8 cellular contexts compared by ENCODE assay signal in genomic region chr9:120925535-120926396, GRCh38. TPM values are rescaled to one million over a fixed set of nuclear protein-coding genes. Genes with fewer than 3 reads are reported as not detected.
A peak's percentile ranks its signal among the peaks of the same experiment; 100 is the strongest.
DNase-seq lines count a peak whose midpoint lies in the region; ATAC-seq and TF ChIP-seq lines count a peak whose summit lies in the region.

No MANE protein-coding gene starts in this region.

- peak overlapping the region; percentile 74 for H3K27ac ChIP-seq in osteoblast (ENCODE audit: low read depth, low read length)

- peak overlapping the region; percentile 50 for H3K4me2 ChIP-seq in osteoblast (ENCODE audit: insufficient read depth, low read length)

- H3K4me3 Mint-ChIP-seq in dendritic cell treated with granulocyte-macrophage colony-stimulating factor and Interleukin-4, amounts not matched to agents 40 ng/mL and 50 ng/mL, for 4 days, result peak overlapping the region; percentile 48

- no peaks in the 10 kb centered on the region for H3K79me2 ChIP-seq in osteoblast (ENCODE audit: insufficient read depth, low read length)

- H3K36me3 Mint-ChIP-seq in dendritic cell treated with granulocyte-macrophage colony-stimulating factor and Interleukin-4, amounts not matched to agents 40 ng/mL and 50 ng/mL, for 4 days (ENCODE audit: low read depth), result peaks cover 25% of the 10 kb centered on the region

- no peaks in the 10 kb centered on the region for H3K9me3 ChIP-seq in osteoblast (ENCODE audit: low read depth, low read length)

- peaks cover 19% of the 10 kb centered on the region for H3K4me1 ChIP-seq in osteoblast (ENCODE audit: insufficient read depth, low read length)

- H2AFZ ChIP-seq in osteoblast (ENCODE audit: low read length), result peak overlapping the region; percentile 85

- intact Hi-C loops in dendritic cell treated with granulocyte-macrophage colony-stimulating factor and Interleukin-4, amounts not matched to agents 40 ng/mL and 50 ng/mL, for 4 days (cut with micrococcal nuclease), result no loop called here

- H4K20me1 ChIP-seq in osteoblast (ENCODE audit: insufficient read depth, low read length), result no peaks in the 10 kb centered on the region

- no peaks in the 10 kb centered on the region for H3K27me3 ChIP-seq in osteoblast (ENCODE audit: insufficient read depth, low read length)

- no peaks in the 10 kb centered on the region for H3K27me3 Mint-ChIP-seq in dendritic cell treated with granulocyte-macrophage colony-stimulating factor and Interleukin-4, amounts not matched to agents 40 ng/mL and 50 ng/mL, for 4 days

- no peak for TF ChIP-seq CTCF in osteoblast (IDR thresholded peaks at IDR 0.05; ENCODE audit: extremely low read depth, low read depth, low read length)

- peak overlapping the region; percentile 77 for H3K27ac Mint-ChIP-seq in dendritic cell treated with granulocyte-macrophage colony-stimulating factor and Interleukin-4, amounts not matched to agents 40 ng/mL and 50 ng/mL, for 4 days

- ATAC-seq in GM18873 (IDR thresholded peaks at IDR 0.05; ENCODE audit: low FRiP score, unreplicated experiment) (peak; percentile 46), HG03097 (IDR thresholded peaks at IDR 0.05; ENCODE audit: low FRiP score, unreplicated experiment) (peak; percentile 33), GM21576 (IDR thresholded peaks at IDR 0.05; ENCODE audit: unreplicated experiment) (no peak)

- no peaks in the 10 kb centered on the region for H3K9me3 Mint-ChIP-seq in dendritic cell treated with granulocyte-macrophage colony-stimulating factor and Interleukin-4, amounts not matched to agents 40 ng/mL and 50 ng/mL, for 4 days

- DNase-seq in activated CD4-positive, CD25-positive, alpha-beta regulatory T cell treated with anti-CD3 and anti-CD28 coated beads, Interleukin-2, amount 50 U/mL, for 16 hours (ENCODE audit: low read depth, low spot score), result peak; percentile 61
- peak; percentile 97 for DNase-seq in osteoblast (ENCODE audit: insufficient read length, low spot score, missing footprints)
- no peak for DNase-seq in RPMI8226
- no peak for DNase-seq in NCI-H1930 (lab: John Stamatoyannopoulos, UW)

- H3K4me3 ChIP-seq in osteoblast (ENCODE audit: insufficient read depth, low read length), result peak overlapping the region; percentile 28

- H3K36me3 ChIP-seq in osteoblast (ENCODE audit: insufficient read depth, low read length), result no peaks in the 10 kb centered on the region

- peaks cover 77% of the 10 kb centered on the region for H3K4me1 Mint-ChIP-seq in dendritic cell treated with granulocyte-macrophage colony-stimulating factor and Interleukin-4, amounts not matched to agents 40 ng/mL and 50 ng/mL, for 4 days (ENCODE audit: low read depth)

RNA-seq across cellular contexts. Expression of gene TRAF1, which starts 0.8 kb away (rescaled TPM):
- 0.88 and 1.8 TPM in 2 replicates for total RNA-seq in osteoblast

RNA-seq across cellular contexts. Expression of gene PHF19, which starts 48.8 kb away (rescaled TPM):
- total RNA-seq in osteoblast, result 13.8 and 16.6 TPM in 2 replicates

Comparison
In these comparisons a context has a peak if more than half of its experiments do, and no peak if none do; other contexts are left out.
1. DNase-seq: peak in activated CD4-positive, CD25-positive, alpha-beta regulatory T cell treated with anti-CD3 and anti-CD28 coated beads, Interleukin-2, amount 50 U/mL, for 16 hours (single experiment) and osteoblast (single experiment); none in RPMI8226 (single experiment) and NCI-H1930 (0 of 2).